In genomic region chr2:33292981-33293586, GRCh38 we compare ENCODE assay signal across 11 cellular contexts.
DNase-seq lines count a peak whose midpoint lies in the region; ATAC-seq and TF ChIP-seq lines count a peak whose summit lies in the region.
"Had no signal": no experiment of that assay in that cellular context is flagged by ENCODE, and none has a peak within 500 bp of the region (broad histone marks: within the 10 kb centered on the region; RNA-seq: fewer than 3 reads in every experiment).

No MANE protein-coding gene starts in this region.

- peak; percentile 65 for ATAC-seq in WTC11

- peak overlapping the region; percentile 6; the same call in 1 of the 2 replicates for H3K4me3 Mint-ChIP-seq in WTC11
- H3K4me3 Mint-ChIP-seq: activated B cell treated with CpG ODN at 0.5 μM for 24 hours had no signal

- peak; percentile 46 for DNase-seq in NCI-H345 (lab: John Stamatoyannopoulos, UW)
- no peak for DNase-seq in NCI-H345 treated with DMSO at 0.1 percent for 48 hours (lab: John Stamatoyannopoulos, UW; ENCODE audit: unreplicated experiment)
- no peak for DNase-seq in WTC11 (ENCODE audit: low spot score)
- DNase-seq in germinal center (ENCODE audit: low spot score) = peak; percentile 20
- no peak for DNase-seq in vagina (ENCODE audit: extremely low spot score in 2 of 2)
- no peak for DNase-seq in NCI-H1694 treated with DMSO at 0.1 percent for 48 hours (lab: John Stamatoyannopoulos, UW)
- DNase-seq in activated gamma-delta T cell (lab: John Stamatoyannopoulos, UW) = no peak
- no peak for DNase-seq in NOMO-1 treated with dmso at 0.1 percent for 144 hours (lab: John Stamatoyannopoulos, UW; ENCODE audit: unreplicated experiment)
- DNase-seq: activated B cell treated with CpG ODN at 0.5 μM for 24 hours, midbrain, NCI-H2227 treated with DMSO at 0.1 percent for 48 hours had no signal

- intact Hi-C loops in vagina (cut with DNase I) = no loop called here

- H3K9me3 ChIP-seq in vagina = no peaks in the 10 kb centered on the region

- no peak for TF ChIP-seq POLR2A in vagina (IDR thresholded peaks at IDR 0.05)

- no peak for TF ChIP-seq CTCF in WTC11 (IDR thresholded peaks at IDR 0.05)
- TF ChIP-seq CTCF in vagina (IDR thresholded peaks at IDR 0.05) = no peak

- no peak overlapping the region for H3K27ac Mint-ChIP-seq in WTC11
- H3K27ac Mint-ChIP-seq: activated B cell treated with CpG ODN at 0.5 μM for 24 hours had no signal

- no peaks in the 10 kb centered on the region for H3K27me3 ChIP-seq in vagina

- no peaks in the 10 kb centered on the region for H3K36me3 Mint-ChIP-seq in WTC11

- peaks cover 34% of the 10 kb centered on the region for H3K4me1 ChIP-seq in vagina

- H3K4me3 ChIP-seq in vagina = no peak overlapping the region

- H3K27ac ChIP-seq in vagina = peak overlapping the region; percentile 17

- CTCF ChIA-PET in WTC11 (lab: Charles Lee) = no interaction called here

- peaks cover 15% of the 10 kb centered on the region for H3K27me3 Mint-ChIP-seq in WTC11 (ENCODE audit: low read depth)

- no peaks in the 10 kb centered on the region for H3K9me3 Mint-ChIP-seq in WTC11
- H3K9me3 Mint-ChIP-seq: activated B cell treated with CpG ODN at 0.5 μM for 24 hours had no signal

- peaks cover 14% of the 10 kb centered on the region for H3K4me1 Mint-ChIP-seq in WTC11
- H3K4me1 Mint-ChIP-seq: activated B cell treated with CpG ODN at 0.5 μM for 24 hours had no signal

- no peaks in the 10 kb centered on the region for H3K36me3 ChIP-seq in vagina

- POLR2A ChIA-PET in WTC11 (lab: Charles Lee) = interaction anchor here (0.6 kb wide), 2 partner anchors 100 to 305 kb away, joined by 3 to 5 read pairs; no protein-coding TSS in a partner anchor

TF ChIP-seq in WTC11, 78 proteins besides CTCF, POLR2A, EP300 and RAD21:
- TF ChIP-seq RELA (CRISPR knock-in tag; IDR thresholded peaks at IDR 0.05; ENCODE audit: borderline replicate concordance) (no peak), ZNF512 (CRISPR knock-in tag; IDR thresholded peaks at IDR 0.05; ENCODE audit: borderline replicate concordance) (no peak), TEAD1 (CRISPR knock-in tag; IDR thresholded peaks at IDR 0.05) (no peak), ZNF317 (CRISPR knock-in tag; IDR thresholded peaks at IDR 0.05; ENCODE audit: borderline replicate concordance, low read depth) (no peak), ZNF425 (CRISPR knock-in tag; conservative IDR thresholded peaks at IDR 0.05) (no peak), AR (CRISPR knock-in tag; IDR thresholded peaks at IDR 0.05) (no peak), HMGA2 (CRISPR knock-in tag; IDR thresholded peaks at IDR 0.05) (no peak), IRF2 (CRISPR knock-in tag; IDR thresholded peaks at IDR 0.05; ENCODE audit: borderline replicate concordance, low read depth) (no peak), ZNF263 (CRISPR knock-in tag; IDR thresholded peaks at IDR 0.05; ENCODE audit: low read depth) (no peak), OVOL2 (CRISPR knock-in tag; IDR thresholded peaks at IDR 0.05; ENCODE audit: borderline replicate concordance) (no peak), ERG (CRISPR knock-in tag; IDR thresholded peaks at IDR 0.05) (no peak), SMAD4 (CRISPR knock-in tag; IDR thresholded peaks at IDR 0.05) (no peak), CREB1 (CRISPR knock-in tag; IDR thresholded peaks at IDR 0.05) (no peak), FOXP1 (CRISPR knock-in tag; IDR thresholded peaks at IDR 0.05; ENCODE audit: borderline replicate concordance) (no peak)

Comparison
In these comparisons a context has a peak if more than half of its experiments do, and no peak if none do; other contexts are left out.
1. DNase-seq: peak in NCI-H345 (single experiment) and germinal center (single experiment); none in NCI-H345 treated with DMSO at 0.1 percent for 48 hours (single experiment), WTC11 (single experiment), vagina (0 of 2), NCI-H1694 treated with DMSO at 0.1 percent for 48 hours (single experiment), activated gamma-delta T cell (single experiment) and NOMO-1 treated with dmso at 0.1 percent for 144 hours (single experiment).